In genomic region chr2:119117891-119118882, GRCh38 we compare ENCODE assay signal across 30 cellular contexts. TPM values are rescaled to one million over a fixed set of nuclear protein-coding genes. Genes with fewer than 3 reads are reported as not detected.
A peak's percentile ranks its signal among the peaks of the same experiment; 100 is the strongest.
DNase-seq lines count a peak whose midpoint lies in the region; ATAC-seq and TF ChIP-seq lines count a peak whose summit lies in the region.
"Had no signal": no experiment of that assay in that cellular context is flagged by ENCODE, and none has a peak within 500 bp of the region (broad histone marks: within the 10 kb centered on the region; RNA-seq: fewer than 3 reads in every experiment).

No MANE protein-coding gene starts in this region.

- DNase-seq in activated CD8-positive, alpha-beta memory T cell treated with anti-CD3 and anti-CD28 coated beads, Interleukin-2, amount 10 ng/mL, durations not matched to agents 7 days and 5 days = peak; percentile 11
- no peak for DNase-seq in activated CD8-positive, alpha-beta memory T cell treated with anti-CD3 and anti-CD28 coated beads, Interleukin-2, amount 50 U/mL, for 48 hours
- DNase-seq in coronary artery (ENCODE audit: low spot score) = peak; percentile 29
- no peak for DNase-seq in nephron progenitor cell
- no peak for DNase-seq in NCI-H226
- DNase-seq in iPS-NIHi7 (ENCODE audit: extremely low spot score) = no peak
- no peak for DNase-seq in tibial nerve (ENCODE audit: low spot score in 2 of 2)
- DNase-seq: Calu3; CD8-positive, alpha-beta memory T cell; DND-41; HFFc6; Kasumi-1; NCI-H1092 treated with DMSO at 0.1 percent for 48 hours; NCI-H146; NCI-H1930; NCI-H2107; NCI-H446; NCI-H526; NCI-H82; NK-92 treated with Interleukin-12 subunit alpha and Interleukin-12 subunit beta, amount 100 ng/mL, for 24 hours; PC-9; SJCRH30 had no signal

- no peak for ATAC-seq in activated CD8-positive, alpha-beta memory T cell treated with anti-CD3 and anti-CD28 coated beads, Interleukin-2, amount 10 ng/mL, durations not matched to agents 7 days and 5 days
- ATAC-seq: K562, Right ventricle myocardium inferior had no signal

- 73 to 77% methylated on average over 9 of the region's 9 CpGs for WGBS in tibial nerve, 2 donors

- H3K9me3 ChIP-seq in tibial nerve = no peaks in the 10 kb centered on the region
- H3K9me3 ChIP-seq: HAP-1, SJCRH30 had no signal

- no peak for TF ChIP-seq POLR2A in tibial nerve (IDR thresholded peaks at IDR 0.05)

- H3K4me1 ChIP-seq in tibial nerve = no peaks in the 10 kb centered on the region
- H3K4me1 ChIP-seq: HAP-1, SJCRH30 had no signal

- no peaks in the 10 kb centered on the region for H3K36me3 ChIP-seq in tibial nerve
- H3K36me3 ChIP-seq: HAP-1, SJCRH30 had no signal

- no peak for TF ChIP-seq EP300 in tibial nerve (IDR thresholded peaks at IDR 0.05)

- H3K4me3 Mint-ChIP-seq in activated CD8-positive, alpha-beta memory T cell treated with anti-CD3 and anti-CD28 coated beads, Interleukin-2, amount 10 ng/mL, durations not matched to agents 7 days and 5 days = no peak overlapping the region
- H3K4me3 Mint-ChIP-seq in nephron progenitor cell = no peak overlapping the region
- H3K4me3 Mint-ChIP-seq: B cell; CD8-positive, alpha-beta memory T cell; HFFc6 had no signal

- no peaks in the 10 kb centered on the region for H3K4me1 Mint-ChIP-seq in activated CD8-positive, alpha-beta memory T cell treated with anti-CD3 and anti-CD28 coated beads, Interleukin-2, amount 10 ng/mL, durations not matched to agents 7 days and 5 days
- no peaks in the 10 kb centered on the region for H3K4me1 Mint-ChIP-seq in nephron progenitor cell
- H3K4me1 Mint-ChIP-seq: B cell; CD8-positive, alpha-beta memory T cell had no signal

- H3K27ac ChIP-seq in coronary artery (no peak overlapping the region), tibial nerve (no peak overlapping the region)
- H3K27ac ChIP-seq: 22Rv1, C4-2B, PC-9, SJCRH30 had no signal

- H3K36me3 Mint-ChIP-seq in activated CD8-positive, alpha-beta memory T cell treated with anti-CD3 and anti-CD28 coated beads, Interleukin-2, amount 10 ng/mL, durations not matched to agents 7 days and 5 days = no peaks in the 10 kb centered on the region
- H3K36me3 Mint-ChIP-seq in nephron progenitor cell (ENCODE audit: low read depth) = no peaks in the 10 kb centered on the region
- H3K36me3 Mint-ChIP-seq: CD8-positive, alpha-beta memory T cell had no signal

- TF ChIP-seq CTCF in coronary artery (IDR thresholded peaks at IDR 0.05) (no peak), nephron progenitor cell (IDR thresholded peaks at IDR 0.05) (no peak), tibial nerve (IDR thresholded peaks at IDR 0.05) (no peak)

- H3K9me3 Mint-ChIP-seq in activated CD8-positive, alpha-beta memory T cell treated with anti-CD3 and anti-CD28 coated beads, Interleukin-2, amount 10 ng/mL, durations not matched to agents 7 days and 5 days (ENCODE audit: low read depth) = no peaks in the 10 kb centered on the region
- no peaks in the 10 kb centered on the region for H3K9me3 Mint-ChIP-seq in nephron progenitor cell
- H3K9me3 Mint-ChIP-seq: HFFc6 had no signal

- H3K27ac Mint-ChIP-seq in activated CD8-positive, alpha-beta memory T cell treated with anti-CD3 and anti-CD28 coated beads, Interleukin-2, amount 10 ng/mL, durations not matched to agents 7 days and 5 days = no peak overlapping the region
- H3K27ac Mint-ChIP-seq in nephron progenitor cell = peak overlapping the region; percentile 18
- H3K27ac Mint-ChIP-seq: B cell; CD8-positive, alpha-beta memory T cell; HFFc6 had no signal

- H3K27me3 ChIP-seq in tibial nerve = no peaks in the 10 kb centered on the region

- CTCF ChIA-PET in activated CD8-positive, alpha-beta memory T cell treated with anti-CD3 and anti-CD28 coated beads, Interleukin-2, amount 10 ng/mL, durations not matched to agents 7 days and 5 days (lab: Charles Lee) = no interaction called here

- no peak overlapping the region for H3K4me3 ChIP-seq in coronary artery
- no peak overlapping the region for H3K4me3 ChIP-seq in tibial nerve
- H3K4me3 ChIP-seq: HAP-1, K562, PC-9, SJCRH30 had no signal

- no peaks in the 10 kb centered on the region for H3K27me3 Mint-ChIP-seq in activated CD8-positive, alpha-beta memory T cell treated with anti-CD3 and anti-CD28 coated beads, Interleukin-2, amount 10 ng/mL, durations not matched to agents 7 days and 5 days
- H3K27me3 Mint-ChIP-seq in nephron progenitor cell (ENCODE audit: low read depth, poor library complexity) = peaks cover 60% of the 10 kb centered on the region

RNA-seq across cellular contexts. Expression of gene C1QL2, which starts 40.4 kb away (rescaled TPM):
- not detected for total RNA-seq in activated CD8-positive, alpha-beta memory T cell treated with anti-CD3 and anti-CD28 coated beads, Interleukin-2, amount 10 ng/mL, durations not matched to agents 7 days and 5 days
- not detected for total RNA-seq in tibial nerve
- total RNA-seq: B cell; Calu3; CD8-positive, alpha-beta memory T cell; HFFc6; K562; M059J; PC-9; Right ventricle myocardium inferior; RPMI7951; SJCRH30 had no signal

Comparison
In these comparisons a context has a peak if more than half of its experiments do, and no peak if none do; other contexts are left out.
1. DNase-seq: peak in activated CD8-positive, alpha-beta memory T cell treated with anti-CD3 and anti-CD28 coated beads, Interleukin-2, amount 10 ng/mL, durations not matched to agents 7 days and 5 days (single experiment) and coronary artery (single experiment); none in activated CD8-positive, alpha-beta memory T cell treated with anti-CD3 and anti-CD28 coated beads, Interleukin-2, amount 50 U/mL, for 48 hours (single experiment), nephron progenitor cell (single experiment), NCI-H226 (single experiment), iPS-NIHi7 (single experiment) and tibial nerve (0 of 2).